ENCODE assay signal across 22 cellular contexts in genomic region chrX:39654183-39654925, GRCh38.
DNase-seq lines count a peak whose midpoint lies in the region; ATAC-seq, FAIRE-seq and TF ChIP-seq lines count a peak whose summit lies in the region.
"Had no signal": no experiment of that assay in that cellular context is flagged by ENCODE, and none has a peak within 500 bp of the region (broad histone marks: within the 10 kb centered on the region; RNA-seq: fewer than 3 reads in every experiment).

No MANE protein-coding gene starts in this region.

- peaks cover 51% of the 10 kb centered on the region for H3K27me3 Mint-ChIP-seq in nephron progenitor cell (ENCODE audit: low read depth, poor library complexity)

- H4K20me1 ChIP-seq in MM.1S (ENCODE audit: insufficient read depth, low read length) = no peaks in the 10 kb centered on the region

- H3K4me1 ChIP-seq in MM.1S (ENCODE audit: low read length) = peaks cover 3% of the 10 kb centered on the region; the same call in 1 of the 2 replicates
- H3K4me1 ChIP-seq in upper lobe of right lung = no peaks in the 10 kb centered on the region
- H3K4me1 ChIP-seq: foreskin keratinocyte, prostate gland, vagina had no signal

- H3K9me3 Mint-ChIP-seq in nephron progenitor cell = peaks cover 28% of the 10 kb centered on the region
- H3K9me3 Mint-ChIP-seq: activated naive CD4-positive, alpha-beta T cell treated with anti-CD3 and anti-CD28 coated beads, Interleukin-2, amount 50 U/mL, for 72 hours; CD14-positive monocyte; HFFc6; natural killer cell treated with Interleukin-12 subunit alpha and Interleukin-12 subunit beta and Interleukin-15 and Interleukin-18, amount 100 ng/mL, for 72 hours had no signal

- no peaks in the 10 kb centered on the region for H3K36me3 ChIP-seq in MM.1S (replicated peaks; ENCODE audit: insufficient read depth, low read length)
- no peaks in the 10 kb centered on the region for H3K36me3 ChIP-seq in upper lobe of right lung
- H3K36me3 ChIP-seq: brain microvascular endothelial cell, prostate gland, vagina had no signal

- no peak overlapping the region for H3K27ac Mint-ChIP-seq in nephron progenitor cell
- H3K27ac Mint-ChIP-seq: activated naive CD4-positive, alpha-beta T cell treated with anti-CD3 and anti-CD28 coated beads, Interleukin-2, amount 50 U/mL, for 72 hours; CD14-positive monocyte; HFFc6; natural killer cell treated with Interleukin-12 subunit alpha and Interleukin-12 subunit beta and Interleukin-15 and Interleukin-18, amount 100 ng/mL, for 72 hours had no signal

- ATAC-seq in upper lobe of right lung = no peak
- ATAC-seq: foreskin keratinocyte; left colon; natural killer cell treated with Interleukin-12 subunit alpha and Interleukin-12 subunit beta and Interleukin-15 and Interleukin-18, amount 100 ng/mL, for 72 hours had no signal

- no peaks in the 10 kb centered on the region for H3K79me2 ChIP-seq in MM.1S (ENCODE audit: low read length)

- FAIRE-seq in D721Med (lab: Jason Lieb, UNC) = peak; percentile 84
- FAIRE-seq: GM12892 had no signal

- intact Hi-C loops in upper lobe of right lung (cut with DNase I) = no loop called here

- H3K27me3 ChIP-seq in MM.1S (replicated peaks; ENCODE audit: insufficient read depth, low read length) = no peaks in the 10 kb centered on the region
- no peaks in the 10 kb centered on the region for H3K27me3 ChIP-seq in upper lobe of right lung
- H3K27me3 ChIP-seq: brain microvascular endothelial cell, vagina had no signal

- no peaks in the 10 kb centered on the region for H3K9me2 ChIP-seq in MM.1S (replicated peaks; ENCODE audit: insufficient read depth, low read length)

- H3K27ac ChIP-seq in MM.1S (ENCODE audit: low read length) = no peak overlapping the region
- H3K27ac ChIP-seq in caudate nucleus (ENCODE audit: low read depth, low read length) = peak overlapping the region; percentile 60
- H3K27ac ChIP-seq in upper lobe of right lung = no peak overlapping the region
- H3K27ac ChIP-seq: brain microvascular endothelial cell, foreskin keratinocyte, prostate gland, RWPE1, vagina had no signal

- DNase-seq in D721Med (ENCODE audit: insufficient read length, low spot score) (peak; percentile 43), MM.1S (no peak), caudate nucleus (lab: John Stamatoyannopoulos, UW) (peak in 5 of 61 donors; percentile 1 to 18 (median 6)), nephron progenitor cell (no peak), upper lobe of right lung (no peak)
- no peak for DNase-seq in activated naive CD4-positive, alpha-beta T cell treated with Interleukin-2 at 50 U/mL for 16 hours
- no peak for DNase-seq in stimulated activated CD4-positive, alpha-beta T cell treated with anti-CD3 and anti-CD28 coated beads, Interleukin-12 subunit alpha, Interleukin-12 subunit beta, amount 100 ng/mL, for 4 hours
- DNase-seq in activated T-cell treated with anti-CD3 and anti-CD28 coated beads, Interleukin-2, amount 50 U/mL, for 1 hour = no peak
- DNase-seq: activated CD4-positive, CD25-positive, alpha-beta regulatory T cell treated with anti-CD3 and anti-CD28 coated beads, Interleukin-2, amount 50 U/mL, for 72 hours; brain microvascular endothelial cell; HFFc6; Kasumi-1; left colon; NCI-H1417 had no signal

- peak overlapping the region; percentile 54 for H3K4me3 Mint-ChIP-seq in nephron progenitor cell
- H3K4me3 Mint-ChIP-seq: CD14-positive monocyte; HFFc6; natural killer cell treated with Interleukin-12 subunit alpha and Interleukin-12 subunit beta and Interleukin-15 and Interleukin-18, amount 100 ng/mL, for 72 hours had no signal

- no peak overlapping the region; the same call in 1 of the 2 replicates for H3K9ac ChIP-seq in MM.1S (ENCODE audit: low read length)

- H3K9me3 ChIP-seq in MM.1S (replicated peaks; ENCODE audit: insufficient read depth, low read length) (no peaks in the 10 kb centered on the region), upper lobe of right lung (no peaks in the 10 kb centered on the region)
- H3K9me3 ChIP-seq: prostate gland, vagina had no signal

- H3F3A ChIP-seq in MM.1S (ENCODE audit: insufficient read depth, low read length) = no peaks in the 10 kb centered on the region

- no peak for TF ChIP-seq CTCF in D721Med (IDR thresholded peaks at IDR 0.05; ENCODE audit: insufficient read depth, missing control alignments)
- no peak for TF ChIP-seq CTCF in MM.1S (IDR thresholded peaks at IDR 0.05; ENCODE audit: low read length)
- no peak for TF ChIP-seq CTCF in nephron progenitor cell (IDR thresholded peaks at IDR 0.05)
- TF ChIP-seq CTCF in upper lobe of right lung (IDR thresholded peaks at IDR 0.05) = no peak

- H3K36me3 Mint-ChIP-seq in nephron progenitor cell (ENCODE audit: low read depth) = peaks cover 5% of the 10 kb centered on the region
- H3K36me3 Mint-ChIP-seq: activated naive CD4-positive, alpha-beta T cell treated with anti-CD3 and anti-CD28 coated beads, Interleukin-2, amount 50 U/mL, for 72 hours; CD14-positive monocyte; natural killer cell treated with Interleukin-12 subunit alpha and Interleukin-12 subunit beta and Interleukin-15 and Interleukin-18, amount 100 ng/mL, for 72 hours had no signal

- peak overlapping the region; percentile 85 for H3K4me2 ChIP-seq in MM.1S (ENCODE audit: low read depth, low read length)

- peaks cover 45% of the 10 kb centered on the region for H3K4me1 Mint-ChIP-seq in nephron progenitor cell
- H3K4me1 Mint-ChIP-seq: CD14-positive monocyte had no signal

- H3K4me3 ChIP-seq in MM.1S (ENCODE audit: low read length) = peak overlapping the region; percentile 57; the same call in 1 of the 2 replicates
- no peak overlapping the region for H3K4me3 ChIP-seq in upper lobe of right lung
- H3K4me3 ChIP-seq: prostate gland, vagina had no signal

- no peak overlapping the region for H2AFZ ChIP-seq in MM.1S (ENCODE audit: low read length)
